Comparison of ENCODE assay signal across 8 cellular contexts in genomic region chr4:41693629-41694028, GRCh38. TPM values are rescaled to one million over a fixed set of nuclear protein-coding genes. Genes with fewer than 3 reads are reported as not detected.
DNase-seq lines count a peak whose midpoint lies in the region; ATAC-seq and TF ChIP-seq lines count a peak whose summit lies in the region.

No MANE protein-coding gene starts in this region.

- no peaks in the 10 kb centered on the region for H3K27me3 ChIP-seq in vagina

- TF ChIP-seq CTCF in LNCaP clone FGC (IDR thresholded peaks at IDR 0.05; ENCODE audit: control insufficient read depth, extremely low read depth, insufficient read depth) = peak; percentile 62
- no peak for TF ChIP-seq CTCF in vagina (IDR thresholded peaks at IDR 0.05)

- no peak overlapping the region for H3K4me3 ChIP-seq in LNCaP clone FGC (ENCODE audit: low read depth, low read length)
- H3K4me3 ChIP-seq in vagina = no peak overlapping the region

- H3K27ac ChIP-seq in substantia nigra (ENCODE audit: low read depth, low read length, poor library complexity, severe bottlenecking) = no peak overlapping the region
- no peak overlapping the region for H3K27ac ChIP-seq in vagina

- DNase-seq in DMS53 treated with DMSO at 0.1 percent for 48 hours (lab: John Stamatoyannopoulos, UW; ENCODE audit: unreplicated experiment) (peak; percentile 42), LNCaP clone FGC (ENCODE audit: low read depth) (no peak), SW480 (ENCODE audit: low spot score) (peak; percentile 38), kidney tubule cell (ENCODE audit: low spot score) (peak; percentile 50), substantia nigra (lab: John Stamatoyannopoulos, UW) (no peak), vagina (ENCODE audit: extremely low spot score in 2 of 2) (no peak)
- DNase-seq in activated CD4-positive, alpha-beta T cell treated with anti-CD3 and anti-CD28 coated beads, Interleukin-2, amount 50 U/mL, for 4 hours = no peak

- H3K4me1 ChIP-seq in vagina = no peaks in the 10 kb centered on the region

- intact Hi-C loops in vagina (cut with DNase I) = loop anchor here (10.0 kb wide), 1 partner anchor 191 kb away; no protein-coding TSS in a partner anchor

- H3K36me3 ChIP-seq in vagina = no peaks in the 10 kb centered on the region

- H3K9me3 ChIP-seq in vagina = no peaks in the 10 kb centered on the region

- ATAC-seq in GM18873 (IDR thresholded peaks at IDR 0.05; ENCODE audit: low FRiP score, unreplicated experiment) = no peak

- no peak for TF ChIP-seq POLR2A in vagina (IDR thresholded peaks at IDR 0.05)

RNA-seq across cellular contexts. Expression of gene PHOX2B, which starts 54.9 kb away (rescaled TPM):
- 0.49 TPM for total RNA-seq in vagina

Comparison
In these comparisons a context has a peak if more than half of its experiments do, and no peak if none do; other contexts are left out.
1. DNase-seq: peak in DMS53 treated with DMSO at 0.1 percent for 48 hours (single experiment), SW480 (single experiment) and kidney tubule cell (single experiment); none in LNCaP clone FGC (single experiment), substantia nigra (0 of 49), activated CD4-positive, alpha-beta T cell treated with anti-CD3 and anti-CD28 coated beads, Interleukin-2, amount 50 U/mL, for 4 hours (0 of 2) and vagina (0 of 2).